ENCODE assay signal across 9 cellular contexts in genomic region chr1:158019177-158019868, GRCh38. TPM values are rescaled to one million over a fixed set of nuclear protein-coding genes. Genes with fewer than 3 reads are reported as not detected.
DNase-seq lines count a peak whose midpoint lies in the region; ATAC-seq and TF ChIP-seq lines count a peak whose summit lies in the region.
"Had no signal": no experiment of that assay in that cellular context is flagged by ENCODE, and none has a peak within 500 bp of the region (broad histone marks: within the 10 kb centered on the region; RNA-seq: fewer than 3 reads in every experiment).

No MANE protein-coding gene starts in this region.

- TF ChIP-seq CTCF in AG04449 (IDR thresholded peaks at IDR 0.05; ENCODE audit: insufficient read depth, low read length, missing control alignments) (no peak), Panc1 (IDR thresholded peaks at IDR 0.05) (no peak), esophagus muscularis mucosa (IDR thresholded peaks at IDR 0.05) (no peak)

- in situ Hi-C loops in Panc1 (cut with HindIII; ENCODE audit: low pct_unique_long_range_greater_than_20kb, low sequenced_read_pairs), result no loop called here

- BruUV-seq in Panc1 (replicated peaks; lab: Mats Ljungman, UMichigan), result no TSS peak

- CTCF ChIA-PET in AG04449 (lab: Yijun Ruan, JAX) (interaction anchor here (1.9 to 11.7 kb wide), 9 partner anchors 8 to 102 kb away, joined by 6 to 155 read pairs (median 11); partner anchors contain the start of gene KIRREL1), Panc1 (lab: Charles Lee) (interaction anchor here (1.6 kb wide), 1 partner anchor 27 kb away, joined by 7 read pairs; no protein-coding TSS in a partner anchor)

- DNase-seq in AG04449 (ENCODE audit: low read depth, low spot score) (peak; percentile 86), Panc1 (ENCODE audit: low read depth, low spot score) (peak; percentile 76), esophagus muscularis mucosa (ENCODE audit: extremely low spot score) (no peak), NCI-H1105 treated with DMSO at 0.1 percent for 48 hours (lab: John Stamatoyannopoulos, UW) (no peak)

- H3K9ac ChIP-seq in muscle layer of colon (ENCODE audit: low read length), result peak overlapping the region; percentile 17
- H3K9ac ChIP-seq: KMS-11 had no signal

- POLR2A ChIA-PET in AG04449 (lab: Yijun Ruan, JAX) (interaction anchor here (0.6 to 3.7 kb wide), 9 partner anchors 8 to 241 kb away, joined by 3 to 55 read pairs (median 7); no protein-coding TSS in a partner anchor), Panc1 (lab: Charles Lee) (interaction anchor here (0.6 to 1.1 kb wide), 2 partner anchors 17 to 683 kb away, joined by 3 read pairs; no protein-coding TSS in a partner anchor)

- H3K36me3 ChIP-seq in Panc1 (ENCODE audit: control insufficient read depth, insufficient read depth, low read length) (peaks cover 4% of the 10 kb centered on the region), esophagus muscularis mucosa (no peaks in the 10 kb centered on the region), muscle layer of colon (ENCODE audit: insufficient read depth, low read length) (no peaks in the 10 kb centered on the region)

- TF ChIP-seq EP300 in esophagus muscularis mucosa (IDR thresholded peaks at IDR 0.05), result no peak

- H3K4me3 ChIP-seq in AG04449 (ENCODE audit: low read depth, low read length) (peak overlapping the region; percentile 41), Panc1 (ENCODE audit: low read depth in 2 of 2, low read length in 2 of 2) (peak overlapping the region in 1 of 2 experiments; percentile 39; a peak in 2 of 4 replicates), esophagus muscularis mucosa (peak overlapping the region in 3 of 4 donors; percentile 4 to 29 (median 5)), muscle layer of colon (ENCODE audit: low read depth in 1 of 2, low read length in 2 of 2) (no peak overlapping the region)

- intact Hi-C loops in Panc1 (cut with micrococcal nuclease; ENCODE audit: unreplicated experiment), result no loop called here
- intact Hi-C loops in esophagus muscularis mucosa (cut with DNase I), result no loop called here

- no peak for TF ChIP-seq POLR2A in esophagus muscularis mucosa (IDR thresholded peaks at IDR 0.05; ENCODE audit: low read depth)

- H3K27ac ChIP-seq in Panc1 (ENCODE audit: low read length), result peak overlapping the region; percentile 98
- peak overlapping the region; percentile 82 to 85 (median 83) for H3K27ac ChIP-seq in esophagus muscularis mucosa (replicated peaks in 1 of 4)
- H3K27ac ChIP-seq in muscle layer of colon (ENCODE audit: low read depth, low read length), result peak overlapping the region; percentile 79
- H3K27ac ChIP-seq: KMS-11 had no signal

- H3K9me3 ChIP-seq in Panc1 (ENCODE audit: control insufficient read depth, insufficient read depth, low read depth, low read length) (no peaks in the 10 kb centered on the region), esophagus muscularis mucosa (no peaks in the 10 kb centered on the region), muscle layer of colon (ENCODE audit: low read length) (no peaks in the 10 kb centered on the region)

- 53% methylated on average over 4 of the region's 4 CpGs for WGBS in esophagus muscularis mucosa

- H3K4me1 ChIP-seq in Panc1 (ENCODE audit: control insufficient read depth, insufficient read depth, low read length) (peaks cover 92% of the 10 kb centered on the region), esophagus muscularis mucosa (peaks cover 81 to 95% (median 93%) of the 10 kb centered on the region in 4 donors), muscle layer of colon (ENCODE audit: insufficient read depth, low read length) (peaks cover 64% of the 10 kb centered on the region)

- peak; percentile 93 for ATAC-seq in Panc1
- ATAC-seq in HG03378 (IDR thresholded peaks at IDR 0.05; ENCODE audit: unreplicated experiment), result no peak
- ATAC-seq in HG02588 (IDR thresholded peaks at IDR 0.05; ENCODE audit: unreplicated experiment), result no peak
- ATAC-seq in GM21786 (IDR thresholded peaks at IDR 0.05; ENCODE audit: unreplicated experiment), result no peak

- no peaks in the 10 kb centered on the region for H3K27me3 ChIP-seq in Panc1 (ENCODE audit: control insufficient read depth, insufficient read depth, low read length)
- no peaks in the 10 kb centered on the region for H3K27me3 ChIP-seq in esophagus muscularis mucosa
- H3K27me3 ChIP-seq in muscle layer of colon (ENCODE audit: control insufficient read depth in 1 of 2, insufficient read depth in 2 of 2, low read length in 2 of 2), result no peaks in the 10 kb centered on the region

RNA-seq across cellular contexts. Expression of gene KIRREL1, which starts 25.9 kb away (rescaled TPM):
- total RNA-seq in Panc1 (2021; ENCODE audit: unreplicated experiment) (145 TPM), esophagus muscularis mucosa (10 to 100 TPM; 37.4 to 77.1 (median 54.6) TPM)
- 95.3 TPM for polyA plus RNA-seq in Panc1 (2012; ENCODE audit: insufficient read length)

Comparison
In these comparisons a context has a peak if more than half of its experiments do, and no peak if none do; other contexts are left out.
1. DNase-seq: peak in AG04449 (single experiment) and Panc1 (single experiment); none in esophagus muscularis mucosa (single experiment) and NCI-H1105 treated with DMSO at 0.1 percent for 48 hours (single experiment).
2. H3K4me3 ChIP-seq: peak in AG04449 (single experiment) and esophagus muscularis mucosa (3 of 4); none in muscle layer of colon (0 of 2).
3. Peak in every context shown above with its lines, with median percentiles within 50 percentile points of each other: H3K27ac ChIP-seq.